Comparison of ENCODE assay signal across 24 cellular contexts in the genomic region with DNA sequence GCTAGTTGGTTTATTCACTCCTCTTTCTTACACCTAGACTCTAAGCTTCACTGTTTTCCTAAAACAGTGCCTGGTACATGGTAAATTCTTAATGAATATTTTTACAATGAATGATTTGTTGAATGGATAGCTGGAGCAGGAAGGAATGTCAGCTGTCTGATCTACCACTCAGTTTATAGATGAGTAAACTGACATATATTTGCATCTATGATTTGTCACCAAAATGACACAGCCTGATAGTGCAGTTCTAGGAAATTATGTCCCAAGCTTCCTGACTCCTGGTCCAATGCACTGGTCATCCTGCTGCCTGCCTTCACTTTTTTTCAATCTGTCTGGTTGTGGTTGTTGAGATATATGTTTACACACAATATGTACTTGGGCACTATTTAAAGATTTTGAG.
DNase-seq lines count a peak whose midpoint lies in the region; FAIRE-seq and TF ChIP-seq lines count a peak whose summit lies in the region.
"Had no signal": no experiment of that assay in that cellular context is flagged by ENCODE, and none has a peak within 500 bp of the region (broad histone marks: within the 10 kb centered on the region; RNA-seq: fewer than 3 reads in every experiment).

No MANE protein-coding gene starts in this region.

- H3K36me3 Mint-ChIP-seq in astrocyte (ENCODE audit: low read depth, unreplicated experiment): no peaks in the 10 kb centered on the region
- H3K36me3 Mint-ChIP-seq: activated naive CD8-positive, alpha-beta T cell treated with anti-CD3 and anti-CD28 coated beads, Interleukin-2, amount 10 ng/mL, durations not matched to agents 7 days and 5 days; CD4-positive, CD25-positive, alpha-beta regulatory T cell; stimulated activated effector memory CD8-positive, alpha-beta T cell treated with anti-CD3 and anti-CD28 coated beads, Interleukin-12 subunit alpha, Interleukin-12 subunit beta, amount 100 ng/mL, for 72 hours had no signal

- H3K9me3 ChIP-seq in A673 (ENCODE audit: low read depth, low read length, poor library complexity, severe bottlenecking): no peaks in the 10 kb centered on the region
- no peaks in the 10 kb centered on the region for H3K9me3 ChIP-seq in astrocyte (ENCODE audit: insufficient read depth, low read depth, low read length)
- no peaks in the 10 kb centered on the region for H3K9me3 ChIP-seq in spleen
- H3K9me3 ChIP-seq in tibial nerve: no peaks in the 10 kb centered on the region
- H3K9me3 ChIP-seq: esophagus squamous epithelium, thoracic aorta had no signal

- no peaks in the 10 kb centered on the region for H4K20me1 ChIP-seq in astrocyte (ENCODE audit: insufficient read depth, low read length)

- H3K27ac ChIP-seq in A673 (ENCODE audit: low read depth, low read length, poor library complexity, severe bottlenecking): peak overlapping the region; percentile 26
- H3K27ac ChIP-seq in astrocyte (ENCODE audit: low read depth, low read length): peak overlapping the region; percentile 71
- no peak overlapping the region for H3K27ac ChIP-seq in spleen
- no peak overlapping the region for H3K27ac ChIP-seq in tibial nerve
- H3K27ac ChIP-seq: esophagus squamous epithelium, thoracic aorta had no signal

- H3K4me3 Mint-ChIP-seq in astrocyte (ENCODE audit: unreplicated experiment): no peak overlapping the region
- H3K4me3 Mint-ChIP-seq: activated B cell treated with CpG ODN at 0.5 μM for 24 hours; activated naive CD8-positive, alpha-beta T cell treated with anti-CD3 and anti-CD28 coated beads, Interleukin-2, amount 10 ng/mL, durations not matched to agents 7 days and 5 days; activated T-helper 1 cell treated with anti-CD3 and anti-CD28 coated beads, Interleukin-12 subunit alpha, Interleukin-12 subunit beta, Interleukin-2, Interleukin-4 antibody, amounts not matched to agents 30 ng/mL and 10 ng/mL and 1 ng/mL, durations not matched to agents 14 hours and 24 hours and 36 hours; CD4-positive, CD25-positive, alpha-beta regulatory T cell; central memory CD8-positive, alpha-beta T cell; stimulated activated effector memory CD8-positive, alpha-beta T cell treated with anti-CD3 and anti-CD28 coated beads, Interleukin-12 subunit alpha, Interleukin-12 subunit beta, amount 100 ng/mL, for 72 hours; T-helper 17 cell had no signal

- H3K36me3 ChIP-seq in A673 (ENCODE audit: insufficient read depth, low read length, poor library complexity, severe bottlenecking) (no peaks in the 10 kb centered on the region), astrocyte (ENCODE audit: insufficient read depth, low read length) (no peaks in the 10 kb centered on the region), spleen (no peaks in the 10 kb centered on the region), tibial nerve (no peaks in the 10 kb centered on the region)
- H3K36me3 ChIP-seq: esophagus squamous epithelium, thoracic aorta had no signal

- peak overlapping the region; percentile 14 for H3K4me2 ChIP-seq in astrocyte (ENCODE audit: low read length)

- POLR2A ChIA-PET in A673 (lab: Charles Lee; ENCODE audit: low non-redundant PET): no interaction called here

- BruUV-seq in A673 (replicated peaks; lab: Mats Ljungman, UMichigan): no TSS peak

- H3K79me2 ChIP-seq in astrocyte (ENCODE audit: insufficient read depth, low read length): no peaks in the 10 kb centered on the region

- H3K27me3 Mint-ChIP-seq in astrocyte (ENCODE audit: low read depth, unreplicated experiment): no peaks in the 10 kb centered on the region
- H3K27me3 Mint-ChIP-seq: activated B cell treated with CpG ODN at 0.5 μM for 24 hours; activated naive CD8-positive, alpha-beta T cell treated with anti-CD3 and anti-CD28 coated beads, Interleukin-2, amount 10 ng/mL, durations not matched to agents 7 days and 5 days; CD4-positive, CD25-positive, alpha-beta regulatory T cell; central memory CD8-positive, alpha-beta T cell; T-helper 17 cell had no signal

- peaks cover 58% of the 10 kb centered on the region for H3K4me1 ChIP-seq in A673 (ENCODE audit: insufficient read depth, low read length, poor library complexity, severe bottlenecking)
- peaks cover 40% of the 10 kb centered on the region for H3K4me1 ChIP-seq in astrocyte (ENCODE audit: insufficient read depth, low read length)
- no peaks in the 10 kb centered on the region for H3K4me1 ChIP-seq in spleen
- peaks cover 0 to 2% (median 0%) of the 10 kb centered on the region in 4 donors for H3K4me1 ChIP-seq in tibial nerve
- H3K4me1 ChIP-seq: esophagus squamous epithelium had no signal

- no peak overlapping the region for H3K4me3 ChIP-seq in A673 (ENCODE audit: low read depth, low read length, poor library complexity, severe bottlenecking)
- H3K4me3 ChIP-seq in astrocyte (ENCODE audit: insufficient read depth, low read depth, low read length): no peak overlapping the region
- H3K4me3 ChIP-seq in spleen: no peak overlapping the region
- no peak overlapping the region for H3K4me3 ChIP-seq in tibial nerve
- H3K4me3 ChIP-seq: esophagus squamous epithelium, thoracic aorta had no signal

- peaks cover 43% of the 10 kb centered on the region for H3K4me1 Mint-ChIP-seq in astrocyte (ENCODE audit: low read depth, unreplicated experiment)
- H3K4me1 Mint-ChIP-seq: activated B cell treated with CpG ODN at 0.5 μM for 24 hours; activated naive CD8-positive, alpha-beta T cell treated with anti-CD3 and anti-CD28 coated beads, Interleukin-2, amount 10 ng/mL, durations not matched to agents 7 days and 5 days; CD4-positive, CD25-positive, alpha-beta regulatory T cell; central memory CD8-positive, alpha-beta T cell; stimulated activated effector memory CD8-positive, alpha-beta T cell treated with anti-CD3 and anti-CD28 coated beads, Interleukin-12 subunit alpha, Interleukin-12 subunit beta, amount 100 ng/mL, for 72 hours; T-helper 17 cell had no signal

- no peak for TF ChIP-seq POLR2A in spleen (IDR thresholded peaks at IDR 0.05)
- TF ChIP-seq POLR2A in tibial nerve (IDR thresholded peaks at IDR 0.05): no peak

- FAIRE-seq in HTR-8/SVneo (lab: Jason Lieb, UNC) (peak; percentile 51), astrocyte (lab: Jason Lieb, UNC) (peak; percentile 85)

- TF ChIP-seq EP300 in tibial nerve (IDR thresholded peaks at IDR 0.05): no peak

- TF ChIP-seq CTCF in A673 (conservative IDR thresholded peaks at IDR 0.05; ENCODE audit: low read depth, low read length): no peak
- no peak for TF ChIP-seq CTCF in astrocyte (IDR thresholded peaks at IDR 0.05; ENCODE audit: insufficient read depth, low read depth, low read length)
- TF ChIP-seq CTCF in spleen (IDR thresholded peaks at IDR 0.05 in 8 of 11, conservative IDR thresholded peaks at IDR 0.05 in 3 of 11): no peak
- TF ChIP-seq CTCF in tibial nerve (IDR thresholded peaks at IDR 0.05): no peak

- no peak overlapping the region for H2AFZ ChIP-seq in astrocyte (ENCODE audit: low read depth, low read length)

- peak overlapping the region; percentile 77 for H3K27ac Mint-ChIP-seq in astrocyte (ENCODE audit: unreplicated experiment)
- H3K27ac Mint-ChIP-seq: activated B cell treated with CpG ODN at 0.5 μM for 24 hours; activated naive CD8-positive, alpha-beta T cell treated with anti-CD3 and anti-CD28 coated beads, Interleukin-2, amount 10 ng/mL, durations not matched to agents 7 days and 5 days; activated T-helper 1 cell treated with anti-CD3 and anti-CD28 coated beads, Interleukin-12 subunit alpha, Interleukin-12 subunit beta, Interleukin-2, Interleukin-4 antibody, amounts not matched to agents 30 ng/mL and 10 ng/mL and 1 ng/mL, durations not matched to agents 14 hours and 24 hours and 36 hours; CD4-positive, CD25-positive, alpha-beta regulatory T cell; stimulated activated effector memory CD8-positive, alpha-beta T cell treated with anti-CD3 and anti-CD28 coated beads, Interleukin-12 subunit alpha, Interleukin-12 subunit beta, amount 100 ng/mL, for 72 hours; T-helper 17 cell had no signal

- intact Hi-C loops in A673 (cut with micrococcal nuclease; ENCODE audit: unreplicated experiment): no loop called here
- intact Hi-C loops in spleen (cut with DNase I; ENCODE audit: low total_unique reads): no loop called here

- DNase-seq in A673 (ENCODE audit: low spot score) (no peak), HTR-8/SVneo (ENCODE audit: insufficient read length, low spot score) (no peak), astrocyte (ENCODE audit: low read depth) (peak; percentile 55), kidney glomerular epithelial cell (lab: John Stamatoyannopoulos, UW) (peak; percentile 59), spleen (no peak), tibial nerve (ENCODE audit: low spot score in 2 of 2) (no peak), iPS-NIHi7 (ENCODE audit: extremely low spot score) (no peak), NCI-H146 (lab: John Stamatoyannopoulos, UW) (no peak)
- DNase-seq: activated B cell treated with CpG ODN at 0.5 μM for 24 hours; activated CD8-positive, alpha-beta memory T cell treated with anti-CD3 and anti-CD28 coated beads for 24 hours; activated naive CD8-positive, alpha-beta T cell treated with anti-CD3 and anti-CD28 coated beads, Interleukin-2, amount 10 ng/mL, durations not matched to agents 7 days and 5 days; CD4-positive, CD25-positive, alpha-beta regulatory T cell; effector CD4-positive, alpha-beta T cell; esophagus squamous epithelium; hypothalamus; left cardiac atrium; MM.1S; NCI-H1694 treated with DMSO at 0.1 percent for 48 hours; NCI-H510A; T-helper 17 cell had no signal

- no peaks in the 10 kb centered on the region for H3K27me3 ChIP-seq in A673 (replicated peaks; ENCODE audit: insufficient read depth, low read depth, low read length, poor library complexity)
- H3K27me3 ChIP-seq in astrocyte (ENCODE audit: insufficient read depth, low read length): no peaks in the 10 kb centered on the region
- no peaks in the 10 kb centered on the region for H3K27me3 ChIP-seq in spleen (replicated peaks in 1 of 7)
- no peaks in the 10 kb centered on the region for H3K27me3 ChIP-seq in tibial nerve
- H3K27me3 ChIP-seq: esophagus squamous epithelium had no signal

- peak overlapping the region; percentile 29 for H3K9ac ChIP-seq in astrocyte (ENCODE audit: low read length)

- CTCF ChIA-PET in A673 (lab: Charles Lee): no interaction called here

- no peaks in the 10 kb centered on the region for H3K9me3 Mint-ChIP-seq in astrocyte (ENCODE audit: unreplicated experiment)
- H3K9me3 Mint-ChIP-seq: activated B cell treated with CpG ODN at 0.5 μM for 24 hours; activated naive CD8-positive, alpha-beta T cell treated with anti-CD3 and anti-CD28 coated beads, Interleukin-2, amount 10 ng/mL, durations not matched to agents 7 days and 5 days; activated T-helper 1 cell treated with anti-CD3 and anti-CD28 coated beads, Interleukin-12 subunit alpha, Interleukin-12 subunit beta, Interleukin-2, Interleukin-4 antibody, amounts not matched to agents 30 ng/mL and 10 ng/mL and 1 ng/mL, durations not matched to agents 14 hours and 24 hours and 36 hours had no signal

Comparison
In these comparisons a context has a peak if more than half of its experiments do, and no peak if none do; other contexts are left out.
1. DNase-seq: peak in astrocyte (single experiment) and kidney glomerular epithelial cell (single experiment); none in A673 (single experiment), HTR-8/SVneo (single experiment), spleen (single experiment), tibial nerve (0 of 2), iPS-NIHi7 (single experiment) and NCI-H146 (single experiment).
2. H3K27ac ChIP-seq: peak in A673 (single experiment) and astrocyte (single experiment); none in spleen (0 of 8) and tibial nerve (0 of 4).